Comparison of ENCODE assay signal across 1 cellular context in the genomic region with DNA sequence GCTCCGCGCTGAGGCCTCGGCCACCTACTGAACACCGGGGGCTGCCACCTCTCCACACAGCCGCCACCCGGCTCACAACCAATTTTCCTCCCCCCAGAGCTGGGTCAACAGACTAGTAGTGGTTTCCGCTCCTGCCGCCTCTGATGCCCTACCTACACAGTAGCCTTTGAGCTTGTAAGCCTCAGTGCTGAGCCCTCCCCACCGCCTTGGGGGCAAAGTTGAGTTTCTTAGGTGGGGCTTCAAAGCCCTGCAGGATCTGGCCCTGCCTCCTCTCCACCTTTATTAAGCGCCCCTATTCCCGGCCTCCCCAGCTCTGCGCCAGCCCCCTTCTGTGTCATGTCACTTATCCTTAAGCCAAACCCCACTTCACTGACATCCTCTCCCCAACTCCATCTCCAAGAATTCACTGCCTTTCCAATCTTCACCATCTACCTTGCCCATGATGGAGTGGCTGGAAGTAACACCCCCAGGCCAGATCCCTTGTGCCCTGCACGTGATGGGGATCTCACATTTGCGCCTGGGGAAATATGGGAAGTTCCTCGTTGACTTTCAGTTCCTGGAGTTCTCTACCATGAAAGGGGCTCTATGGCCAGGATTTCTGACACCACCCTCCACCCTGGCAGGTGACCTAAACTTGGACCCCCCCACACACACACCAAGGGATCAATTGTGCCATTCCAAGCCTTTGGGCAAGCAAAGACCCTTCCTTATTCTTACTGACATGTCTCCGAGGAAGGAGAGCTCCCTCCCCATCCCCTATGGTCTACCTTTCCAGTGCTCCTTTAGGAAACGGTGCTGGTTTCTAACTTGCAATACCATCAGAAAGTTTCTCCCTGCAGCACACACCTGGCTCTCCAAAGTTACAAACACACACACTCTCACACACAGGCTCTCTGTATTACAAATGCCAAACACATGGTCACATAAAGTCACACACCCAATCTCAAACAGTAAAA.
TF ChIP-seq lines count a peak whose summit lies in the region.

No MANE protein-coding gene starts in this region.

TF ChIP-seq in WTC11, 78 proteins besides CTCF, POLR2A, EP300 and RAD21 (continued from another document):
- TF ChIP-seq, protein P1, sequence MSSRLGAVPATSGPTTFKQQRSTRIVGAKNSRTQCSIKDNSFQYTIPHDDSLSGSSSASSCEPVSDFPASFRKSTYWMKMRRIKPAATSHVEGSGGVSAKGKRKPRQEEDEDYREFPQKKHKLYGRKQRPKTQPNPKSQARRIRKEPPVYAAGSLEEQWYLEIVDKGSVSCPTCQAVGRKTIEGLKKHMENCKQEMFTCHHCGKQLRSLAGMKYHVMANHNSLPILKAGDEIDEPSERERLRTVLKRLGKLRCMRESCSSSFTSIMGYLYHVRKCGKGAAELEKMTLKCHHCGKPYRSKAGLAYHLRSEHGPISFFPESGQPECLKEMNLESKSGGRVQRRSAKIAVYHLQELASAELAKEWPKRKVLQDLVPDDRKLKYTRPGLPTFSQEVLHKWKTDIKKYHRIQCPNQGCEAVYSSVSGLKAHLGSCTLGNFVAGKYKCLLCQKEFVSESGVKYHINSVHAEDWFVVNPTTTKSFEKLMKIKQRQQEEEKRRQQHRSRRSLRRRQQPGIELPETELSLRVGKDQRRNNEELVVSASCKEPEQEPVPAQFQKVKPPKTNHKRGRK (CRISPR knock-in tag; IDR thresholded peaks at IDR 0.05; ENCODE audit: borderline replicate concordance) = no peak
- TF ChIP-seq NR2C2 (CRISPR knock-in tag; IDR thresholded peaks at IDR 0.05) = no peak
- TF ChIP-seq PREB (CRISPR knock-in tag; IDR thresholded peaks at IDR 0.05; ENCODE audit: borderline replicate concordance) = no peak
- TF ChIP-seq, protein P2, sequence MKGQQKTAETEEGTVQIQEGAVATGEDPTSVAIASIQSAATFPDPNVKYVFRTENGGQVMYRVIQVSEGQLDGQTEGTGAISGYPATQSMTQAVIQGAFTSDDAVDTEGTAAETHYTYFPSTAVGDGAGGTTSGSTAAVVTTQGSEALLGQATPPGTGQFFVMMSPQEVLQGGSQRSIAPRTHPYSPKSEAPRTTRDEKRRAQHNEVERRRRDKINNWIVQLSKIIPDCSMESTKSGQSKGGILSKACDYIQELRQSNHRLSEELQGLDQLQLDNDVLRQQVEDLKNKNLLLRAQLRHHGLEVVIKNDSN (CRISPR knock-in tag; IDR thresholded peaks at IDR 0.05) = no peak
